Comparison of ENCODE assay signal across 9 cellular contexts in genomic region chr15:26048669-26049068, GRCh38.
"Had no signal": no experiment of that assay in that cellular context is flagged by ENCODE, and none has a peak within 500 bp of the region (broad histone marks: within the 10 kb centered on the region; RNA-seq: fewer than 3 reads in every experiment).

No MANE protein-coding gene starts in this region.

- H3K36me3 Mint-ChIP-seq: IgD-negative memory B cell had no signal

- DNase-seq: IMR-90, KBM-7, KG1 had no signal

- H3K4me2 ChIP-seq: KMS-11 had no signal

- H3K27ac Mint-ChIP-seq: IgD-negative memory B cell had no signal

- FAIRE-seq: HepG2, HTR-8/SVneo, K562 had no signal

- H3K4me1 Mint-ChIP-seq: IgD-negative memory B cell had no signal

- H3K4me3 Mint-ChIP-seq: IgD-negative memory B cell had no signal

- H3K9ac ChIP-seq: KMS-11 had no signal

- H3K4me3 ChIP-seq: K562 had no signal

- H3K27ac ChIP-seq: HL-60, KMS-11 had no signal
